Comparison of ENCODE assay signal across 8 cellular contexts in the genomic region with DNA sequence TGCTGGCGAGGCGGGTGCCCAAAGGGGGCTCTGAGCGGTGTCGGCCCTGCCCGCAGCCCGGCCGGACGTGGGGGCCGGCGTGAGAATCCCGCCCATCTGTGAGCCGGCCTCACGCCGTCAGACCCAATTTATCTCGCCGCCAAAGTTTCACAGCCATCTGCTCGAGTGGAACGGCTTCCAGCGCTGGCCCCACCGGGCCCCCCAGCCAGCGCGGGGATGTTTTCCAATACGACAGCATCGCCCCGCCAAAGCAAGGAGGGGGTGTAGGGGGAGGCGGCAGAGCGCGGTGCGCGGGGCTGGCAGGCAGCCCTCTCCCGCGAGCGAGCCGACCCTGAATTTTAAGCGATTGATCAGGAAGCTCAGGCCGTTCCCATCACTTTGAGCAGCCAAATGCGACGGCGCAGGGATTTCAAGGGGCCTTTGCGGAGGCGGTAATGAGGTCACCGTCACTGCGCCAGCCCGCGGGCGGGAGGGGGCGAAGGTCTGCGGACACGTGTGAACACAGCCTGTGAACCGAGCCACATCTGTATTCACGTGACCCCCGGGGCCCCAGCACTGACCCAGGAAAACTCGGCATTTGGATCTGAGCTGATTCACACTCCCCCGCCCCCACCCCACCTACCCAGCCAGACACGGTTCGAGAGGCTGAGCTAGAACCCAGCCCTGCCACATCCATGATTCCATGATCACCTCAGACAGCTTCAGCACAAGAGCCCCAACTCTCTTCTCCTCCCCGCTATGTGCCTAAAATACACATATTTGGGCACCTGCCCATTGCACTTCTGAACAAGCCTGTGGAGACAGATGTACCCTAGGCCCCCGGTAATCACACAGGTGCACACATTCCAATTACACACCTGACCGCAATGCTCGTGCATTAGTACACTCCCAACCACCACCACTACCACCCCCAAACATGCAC. TPM values are rescaled to one million over a fixed set of nuclear protein-coding genes. Genes with fewer than 3 reads are reported as not detected.
DNase-seq lines count a peak whose midpoint lies in the region; ATAC-seq and TF ChIP-seq lines count a peak whose summit lies in the region.

No MANE protein-coding gene starts in this region.

- no peaks in the 10 kb centered on the region for H3K36me3 ChIP-seq in right lobe of liver

- peak; percentile 76 for TF ChIP-seq POLR2A in right lobe of liver (IDR thresholded peaks at IDR 0.05)

- peak; percentile 0 for ATAC-seq in GM18517 (IDR thresholded peaks at IDR 0.05; ENCODE audit: unreplicated experiment)
- ATAC-seq in HG03175 (IDR thresholded peaks at IDR 0.05; ENCODE audit: unreplicated experiment) = peak; percentile 12
- ATAC-seq in right lobe of liver = peak; percentile 76 to 80 (median 77)

- TF ChIP-seq CTCF in WI38 (IDR thresholded peaks at IDR 0.05; ENCODE audit: low read depth, low read length) (no peak), chondrocyte (IDR thresholded peaks at IDR 0.05) (no peak), right lobe of liver (IDR thresholded peaks at IDR 0.05) (no peak)

- no peak overlapping the region for H3K27ac ChIP-seq in right lobe of liver

- peaks cover 69% of the 10 kb centered on the region for H3K4me1 Mint-ChIP-seq in chondrocyte (ENCODE audit: low read depth)

- H3K27me3 Mint-ChIP-seq in chondrocyte (ENCODE audit: low read depth) = no peaks in the 10 kb centered on the region

- H3K9me3 ChIP-seq in right lobe of liver = no peaks in the 10 kb centered on the region

- 8% methylated on average over 20 of the region's 60 CpGs for WGBS in right lobe of liver (ENCODE audit: insufficient coverage, low coverage, low lambda C conversion rate, missing lambda C conversion rate)

- no peaks in the 10 kb centered on the region for H3K36me3 Mint-ChIP-seq in chondrocyte (ENCODE audit: low read depth)

- intact Hi-C loops in right lobe of liver (cut with DNase I) = no loop called here

- peak overlapping the region; percentile 64 for H3K4me3 Mint-ChIP-seq in chondrocyte (ENCODE audit: unreplicated experiment)

- H3K27me3 ChIP-seq in right lobe of liver = no peaks in the 10 kb centered on the region

- peak overlapping the region; percentile 91 for H3K27ac Mint-ChIP-seq in chondrocyte (ENCODE audit: unreplicated experiment)

- no peaks in the 10 kb centered on the region for H3K9me3 Mint-ChIP-seq in chondrocyte (ENCODE audit: low read depth)

- H3K4me3 ChIP-seq in WI38 (ENCODE audit: low read depth, low read length) (peak overlapping the region; percentile 50), right lobe of liver (peak overlapping the region; percentile 10 to 44 (median 42))

- no peak for DNase-seq in chondrocyte (ENCODE audit: low spot score)
- peak; percentile 85 to 88 (median 85) for DNase-seq in right lobe of liver
- DNase-seq in stimulated activated CD8-positive, alpha-beta memory T cell treated with anti-CD3 and anti-CD28 coated beads, Interleukin-12 subunit alpha, Interleukin-12 subunit beta, amount 100 ng/mL, for 1 hour (ENCODE audit: low read depth) = peak; percentile 41
- no peak for DNase-seq in H4 (ENCODE audit: low spot score)
- DNase-seq in NCI-H1436 (lab: John Stamatoyannopoulos, UW) = no peak

- peaks cover 0 to 19% (median 8%) of the 10 kb centered on the region in 4 donors for H3K4me1 ChIP-seq in right lobe of liver

RNA-seq across cellular contexts. Expression of a gene that starts 47.8 kb away (rescaled TPM):
- total RNA-seq in chondrocyte = 0.47 to 1.5 TPM (median 0.82 TPM) in 3 replicates
- under 1 TPM in 3 of 6 experiments, not detected in 3; 0.04 to 0.07 (median 0.07) TPM for total RNA-seq in right lobe of liver
- 0.04 TPM in 1 of 2 replicates, not detected in the other for total RNA-seq in H4 (2014; rRNA removed; shearing (Covaris generic))

Comparison
In these comparisons a context has a peak if more than half of its experiments do, and no peak if none do; other contexts are left out.
1. ATAC-seq: peak in every context shown above with its lines; median percentile 77 in right lobe of liver; 12 in HG03175; 0 in GM18517.
2. DNase-seq: peak in right lobe of liver (3 of 3) and stimulated activated CD8-positive, alpha-beta memory T cell treated with anti-CD3 and anti-CD28 coated beads, Interleukin-12 subunit alpha, Interleukin-12 subunit beta, amount 100 ng/mL, for 1 hour (single experiment); none in chondrocyte (single experiment), H4 (single experiment) and NCI-H1436 (single experiment).